ENCODE assay signal across 8 cellular contexts in the genomic region with DNA sequence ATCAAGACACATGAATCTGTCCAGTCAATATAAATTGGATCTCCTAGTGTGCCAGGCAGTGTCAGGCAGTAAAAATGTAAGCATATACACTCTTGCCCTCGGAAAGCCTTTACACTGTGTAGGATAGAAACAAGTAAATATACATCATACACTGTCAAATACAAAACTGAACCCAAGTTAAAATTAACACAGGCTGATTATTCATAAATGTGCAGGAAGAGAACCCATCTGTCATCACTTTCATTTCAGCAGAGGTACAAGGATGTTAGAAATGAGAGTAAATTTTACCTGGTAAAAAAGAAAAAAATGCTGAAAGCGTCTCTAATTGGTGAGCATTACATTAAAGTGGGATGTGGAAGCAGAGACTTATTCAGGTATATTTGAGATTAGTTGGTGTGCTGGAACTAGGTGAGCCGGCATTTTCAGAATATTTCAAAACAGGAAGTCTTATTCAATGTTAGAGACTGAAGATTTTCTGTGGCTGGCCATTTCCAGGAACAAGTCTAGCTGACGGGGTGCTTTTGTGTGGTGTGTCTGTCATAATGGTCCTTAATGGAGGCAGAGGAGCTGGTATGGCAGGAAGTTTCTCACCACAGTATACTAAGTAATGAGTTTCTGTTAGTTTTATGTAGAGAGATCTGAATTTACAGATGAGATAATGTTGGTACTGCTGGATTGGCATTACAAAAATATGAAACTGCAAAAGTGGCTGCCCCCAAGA.
A peak's percentile ranks its signal among the peaks of the same experiment; 100 is the strongest.
DNase-seq lines count a peak whose midpoint lies in the region; ATAC-seq and TF ChIP-seq lines count a peak whose summit lies in the region.

No MANE protein-coding gene starts in this region.

- H3K36me3 ChIP-seq in left lung: no peaks in the 10 kb centered on the region

- H3K4me3 Mint-ChIP-seq in activated naive CD4-positive, alpha-beta T cell treated with anti-CD3 and anti-CD28 coated beads, Interleukin-2, amount 10 ng/mL, durations not matched to agents 7 days and 5 days: peak overlapping the region; percentile 73

- no peaks in the 10 kb centered on the region for H3K27me3 Mint-ChIP-seq in activated naive CD4-positive, alpha-beta T cell treated with anti-CD3 and anti-CD28 coated beads, Interleukin-2, amount 10 ng/mL, durations not matched to agents 7 days and 5 days

- H3K4me1 ChIP-seq in left lung: peaks cover 0 to 36% of the 10 kb centered on the region in 2 donors

- DNase-seq in SK-MEL-5 (ENCODE audit: low read depth, low spot score) (peak; percentile 26), left lung (peak in 1 of 2 donors; percentile 57), NCI-H128 (lab: John Stamatoyannopoulos, UW; ENCODE audit: unreplicated experiment) (no peak), NCI-H1105 treated with DMSO at 0.1 percent for 48 hours (lab: John Stamatoyannopoulos, UW) (no peak)
- DNase-seq in activated naive CD4-positive, alpha-beta T cell treated with anti-CD3 and anti-CD28 coated beads, Interleukin-2, amount 10 ng/mL, durations not matched to agents 7 days and 5 days: peak; percentile 84
- peak; percentile 40 to 43 for DNase-seq in stimulated activated CD8-positive, alpha-beta memory T cell treated with anti-CD3 and anti-CD28 coated beads, Interleukin-2, amount 100 ng/mL, for 48 hours (ENCODE audit: low read depth in 2 of 2)

- H3K9me3 Mint-ChIP-seq in activated naive CD4-positive, alpha-beta T cell treated with anti-CD3 and anti-CD28 coated beads, Interleukin-2, amount 10 ng/mL, durations not matched to agents 7 days and 5 days: peaks cover 10% of the 10 kb centered on the region

- ATAC-seq in GM18907 (IDR thresholded peaks at IDR 0.05; ENCODE audit: unreplicated experiment) (peak; percentile 100), HG03060 (IDR thresholded peaks at IDR 0.05; ENCODE audit: low read depth, unreplicated experiment) (peak; percentile 99), left lung (peak; percentile 90)

- H3K4me1 Mint-ChIP-seq in activated naive CD4-positive, alpha-beta T cell treated with anti-CD3 and anti-CD28 coated beads, Interleukin-2, amount 10 ng/mL, durations not matched to agents 7 days and 5 days: peaks cover 53% of the 10 kb centered on the region

- intact Hi-C loops in left lung (cut with DNase I): no loop called here

- in situ Hi-C loops in SK-MEL-5 (cut with HindIII; ENCODE audit: low pct_unique_long_range_greater_than_20kb, low sequenced_read_pairs): no loop called here

- TF ChIP-seq CTCF in left lung (IDR thresholded peaks at IDR 0.05): no peak

- no peaks in the 10 kb centered on the region for H3K9me3 ChIP-seq in left lung

- CTCF ChIA-PET in activated naive CD4-positive, alpha-beta T cell treated with anti-CD3 and anti-CD28 coated beads, Interleukin-2, amount 10 ng/mL, durations not matched to agents 7 days and 5 days (lab: Charles Lee): interaction anchor here (1.0 kb wide), 1 partner anchor 37 kb away, joined by 3 read pairs; no protein-coding TSS in a partner anchor

- no peaks in the 10 kb centered on the region for H3K27me3 ChIP-seq in left lung

- peak overlapping the region in 1 of 2 donors; percentile 8 for H3K4me3 ChIP-seq in left lung

- H3K27ac Mint-ChIP-seq in activated naive CD4-positive, alpha-beta T cell treated with anti-CD3 and anti-CD28 coated beads, Interleukin-2, amount 10 ng/mL, durations not matched to agents 7 days and 5 days: peak overlapping the region; percentile 98

- peaks cover 29% of the 10 kb centered on the region for H3K36me3 Mint-ChIP-seq in activated naive CD4-positive, alpha-beta T cell treated with anti-CD3 and anti-CD28 coated beads, Interleukin-2, amount 10 ng/mL, durations not matched to agents 7 days and 5 days

- H3K27ac ChIP-seq in left lung: peak overlapping the region; percentile 5 to 86

Comparison
In these comparisons a context has a peak if more than half of its experiments do, and no peak if none do; other contexts are left out.
1. DNase-seq: peak in SK-MEL-5 (single experiment), activated naive CD4-positive, alpha-beta T cell treated with anti-CD3 and anti-CD28 coated beads, Interleukin-2, amount 10 ng/mL, durations not matched to agents 7 days and 5 days (single experiment) and stimulated activated CD8-positive, alpha-beta memory T cell treated with anti-CD3 and anti-CD28 coated beads, Interleukin-2, amount 100 ng/mL, for 48 hours (2 of 2); none in NCI-H128 (single experiment) and NCI-H1105 treated with DMSO at 0.1 percent for 48 hours (single experiment).
2. Peak in every context shown above with its lines, with median percentiles within 50 percentile points of each other: ATAC-seq.